ENCODE assay signal across 15 cellular contexts in the genomic region with DNA sequence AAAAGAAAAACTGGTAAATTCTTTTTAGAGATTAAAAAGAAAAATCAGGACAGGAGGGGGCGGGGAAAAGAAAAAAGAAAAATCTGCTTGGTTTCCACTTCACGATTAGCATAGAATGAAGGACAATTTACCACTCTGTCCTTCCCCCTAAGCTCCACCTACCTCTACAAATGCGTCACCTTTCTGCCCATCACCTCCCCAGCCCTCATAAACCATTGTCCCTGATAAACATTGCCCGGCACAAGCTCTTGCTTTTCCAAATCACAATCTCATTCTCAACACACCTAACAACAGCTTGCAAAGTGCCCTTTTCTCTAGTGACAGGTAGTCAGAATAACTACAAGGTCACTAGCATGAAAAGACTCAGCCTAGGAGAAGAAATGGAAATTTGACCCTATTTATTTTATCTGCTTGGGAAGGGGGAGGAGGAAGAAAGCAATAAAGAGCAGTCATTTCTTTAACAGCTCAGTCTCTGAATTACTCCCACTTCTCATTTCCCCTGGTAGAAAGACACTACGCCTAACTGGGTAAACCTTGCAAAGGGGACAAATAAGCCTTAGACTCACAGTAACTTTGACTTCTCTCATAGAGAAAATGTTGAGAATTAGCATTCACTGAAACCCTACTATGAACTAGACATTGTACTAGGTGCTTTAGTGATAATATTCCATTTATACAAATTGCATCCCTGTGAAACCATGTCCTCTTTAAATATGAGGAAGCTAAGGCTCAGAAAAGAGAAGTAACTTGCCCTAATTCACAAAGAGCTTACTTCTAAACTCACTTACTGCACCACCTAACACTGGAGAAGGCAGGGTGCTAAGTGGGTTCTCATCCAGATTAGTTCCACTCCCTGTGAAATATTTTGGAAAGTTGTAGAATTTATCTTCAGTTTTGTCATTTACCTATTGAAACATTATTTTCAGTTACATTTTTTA.
DNase-seq lines count a peak whose midpoint lies in the region; ATAC-seq, FAIRE-seq and TF ChIP-seq lines count a peak whose summit lies in the region.
"Had no signal": no experiment of that assay in that cellular context is flagged by ENCODE, and none has a peak within 500 bp of the region (broad histone marks: within the 10 kb centered on the region; RNA-seq: fewer than 3 reads in every experiment).

No MANE protein-coding gene starts in this region.

- TF ChIP-seq CTCF in left lung (IDR thresholded peaks at IDR 0.05) (no peak), psoas muscle (IDR thresholded peaks at IDR 0.05) (no peak)

- intact Hi-C loops in left lung (cut with DNase I): no loop called here
- intact Hi-C loops in psoas muscle (cut with DNase I): no loop called here

- H3K27ac ChIP-seq in left lung (peak overlapping the region in 1 of 2 donors; percentile 83), psoas muscle (no peak overlapping the region)
- H3K27ac ChIP-seq: breast epithelium, tibial artery had no signal

- H3K4me1 ChIP-seq in left lung (peaks cover 0 to 39% of the 10 kb centered on the region in 2 donors), psoas muscle (no peaks in the 10 kb centered on the region)
- H3K4me1 ChIP-seq: breast epithelium had no signal

- no peaks in the 10 kb centered on the region for H3K27me3 ChIP-seq in left lung
- H3K27me3 ChIP-seq in psoas muscle (ENCODE audit: insufficient read depth in 3 of 3, low read length in 2 of 3): no peaks in the 10 kb centered on the region
- H3K27me3 ChIP-seq: breast epithelium, tibial artery had no signal

- ATAC-seq in left lung (peak; percentile 52), psoas muscle (no peak)

- 53 to 61% (median 60%) methylated on average over 5 of the region's 5 CpGs for WGBS in psoas muscle, 3 donors

- FAIRE-seq in GM19239 (lab: Jason Lieb, UNC): no peak
- FAIRE-seq: TTC549 had no signal

- H3K36me3 ChIP-seq in left lung (no peaks in the 10 kb centered on the region), psoas muscle (ENCODE audit: insufficient read depth in 1 of 2, low read depth in 1 of 2) (no peaks in the 10 kb centered on the region)
- H3K36me3 ChIP-seq: breast epithelium, tibial artery had no signal

- no peak overlapping the region for H3K4me3 ChIP-seq in left lung
- no peak overlapping the region for H3K4me3 ChIP-seq in psoas muscle
- H3K4me3 ChIP-seq: breast epithelium, tibial artery had no signal

- no peaks in the 10 kb centered on the region for H3K9me3 ChIP-seq in left lung
- no peaks in the 10 kb centered on the region for H3K9me3 ChIP-seq in psoas muscle
- H3K9me3 ChIP-seq: breast epithelium, tibial artery had no signal

- peak; percentile 18 for DNase-seq in NCI-H2107 treated with DMSO at 0.1 percent for 48 hours (lab: John Stamatoyannopoulos, UW; ENCODE audit: unreplicated experiment)
- no peak for DNase-seq in NCI-H2107 (lab: John Stamatoyannopoulos, UW)
- peak; percentile 48 for DNase-seq in SIG-M5 (lab: John Stamatoyannopoulos, UW)
- no peak for DNase-seq in left lung
- DNase-seq in superior temporal gyrus (ENCODE audit: extremely low spot score): peak; percentile 20
- no peak for DNase-seq in GM19239 (ENCODE audit: insufficient read length, low spot score)
- DNase-seq in stimulated activated CD4-positive, alpha-beta T cell treated with anti-CD3 and anti-CD28 coated beads, Interleukin-15, amount 100 ng/mL, for 24 hours: no peak
- DNase-seq in psoas muscle: no peak
- DNase-seq: 8988T; activated T-cell treated with anti-CD3 and anti-CD28 coated beads, Interleukin-2, amount 50 U/mL, for 48 hours; DMS79; erythroblast; tibial artery had no signal

Comparison
In these comparisons a context has a peak if more than half of its experiments do, and no peak if none do; other contexts are left out.
1. DNase-seq: peak in NCI-H2107 treated with DMSO at 0.1 percent for 48 hours (single experiment), SIG-M5 (single experiment) and superior temporal gyrus (single experiment); none in NCI-H2107 (single experiment), left lung (0 of 2), GM19239 (single experiment), stimulated activated CD4-positive, alpha-beta T cell treated with anti-CD3 and anti-CD28 coated beads, Interleukin-15, amount 100 ng/mL, for 24 hours (single experiment) and psoas muscle (0 of 2).